ENCODE assay signal across 21 cellular contexts in the genomic region with DNA sequence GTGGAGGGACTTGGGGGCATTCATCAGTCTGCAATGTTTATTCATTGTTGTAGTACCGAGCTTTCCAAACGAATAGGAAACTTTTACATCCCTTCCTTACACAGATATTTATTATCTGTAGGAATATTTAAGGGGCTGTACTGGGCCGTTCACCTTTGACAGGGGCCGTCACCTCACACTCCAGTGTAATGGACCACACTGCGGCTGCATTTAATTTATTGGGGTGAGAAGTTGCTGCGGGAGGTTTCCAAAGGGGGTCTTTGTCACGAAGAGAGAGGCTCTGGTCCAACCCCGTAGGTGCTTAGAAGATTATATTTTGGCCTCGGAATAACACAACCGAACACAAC.
DNase-seq lines count a peak whose midpoint lies in the region; ATAC-seq and TF ChIP-seq lines count a peak whose summit lies in the region.
"Had no signal": no experiment of that assay in that cellular context is flagged by ENCODE, and none has a peak within 500 bp of the region (broad histone marks: within the 10 kb centered on the region; RNA-seq: fewer than 3 reads in every experiment).

No MANE protein-coding gene starts in this region.

- peaks cover 13% of the 10 kb centered on the region for H3K9me3 Mint-ChIP-seq in glutamatergic neuron (ENCODE audit: unreplicated experiment)

- H3K4me3 ChIP-seq in DOHH2 (ENCODE audit: low read length) (peak overlapping the region; percentile 59), OCI-LY7 (ENCODE audit: low read depth, low read length, poor library complexity, severe bottlenecking) (no peak overlapping the region), heart left ventricle (no peak overlapping the region)
- H3K4me3 ChIP-seq: BLaER1, upper lobe of left lung had no signal

- ATAC-seq in GM21526 (IDR thresholded peaks at IDR 0.05; ENCODE audit: low FRiP score, unreplicated experiment) (no peak), heart left ventricle (no peak)
- ATAC-seq: effector memory CD8-positive, alpha-beta T cell; stimulated activated naive CD8-positive, alpha-beta T cell treated with anti-CD3 and anti-CD28 coated beads, Interleukin-15, Interleukin-2, amounts not matched to agents 100 U/mL and 50 U/mL, for 24 hours had no signal

- H3K4me2 ChIP-seq in DOHH2 (ENCODE audit: low read length) (peak overlapping the region; percentile 37), OCI-LY7 (ENCODE audit: low read length) (peak overlapping the region; percentile 85; the same call in 1 of the 2 replicates)
- H3K4me2 ChIP-seq: BLaER1 had no signal

- H3K79me2 ChIP-seq in DOHH2 (ENCODE audit: control insufficient read depth, low read length), result no peaks in the 10 kb centered on the region
- H3K79me2 ChIP-seq in OCI-LY7 (ENCODE audit: insufficient read depth, low read depth, low read length), result no peaks in the 10 kb centered on the region

- no peaks in the 10 kb centered on the region for H3F3A ChIP-seq in DOHH2 (ENCODE audit: control insufficient read depth, insufficient read depth)

- H2AFZ ChIP-seq in OCI-LY7 (ENCODE audit: low read length), result no peak overlapping the region

- peak overlapping the region; percentile 83 for H3K4me3 Mint-ChIP-seq in glutamatergic neuron (ENCODE audit: unreplicated experiment)

- H3K27ac ChIP-seq in DOHH2 (ENCODE audit: low read depth, low read length) (no peak overlapping the region), OCI-LY7 (ENCODE audit: low read depth, low read length, poor library complexity, severe bottlenecking) (no peak overlapping the region), heart left ventricle (no peak overlapping the region)
- H3K27ac ChIP-seq: BLaER1, upper lobe of left lung had no signal

- H3K27me3 Mint-ChIP-seq in glutamatergic neuron (ENCODE audit: unreplicated experiment), result peaks cover 10% of the 10 kb centered on the region

- TF ChIP-seq POLR2A in heart left ventricle (IDR thresholded peaks at IDR 0.05), result no peak

- no peaks in the 10 kb centered on the region for H4K20me1 ChIP-seq in DOHH2 (ENCODE audit: control insufficient read depth, insufficient read depth, low read depth, low read length)
- H4K20me1 ChIP-seq in OCI-LY7 (ENCODE audit: insufficient read depth, low read length), result no peaks in the 10 kb centered on the region

- TF ChIP-seq CTCF in DOHH2 (IDR thresholded peaks at IDR 0.05; ENCODE audit: low read depth, low read length, poor library complexity, severe bottlenecking) (no peak), OCI-LY7 (conservative IDR thresholded peaks at IDR 0.05; ENCODE audit: low read length) (no peak), glutamatergic neuron (IDR thresholded peaks at IDR 0.05; ENCODE audit: partially characterized antibody, unreplicated experiment) (no peak), heart left ventricle (IDR thresholded peaks at IDR 0.05) (no peak)

- H3K4me1 ChIP-seq in DOHH2 (ENCODE audit: control insufficient read depth, low read length) (peaks cover 20% of the 10 kb centered on the region), OCI-LY7 (ENCODE audit: insufficient read depth, low read length, poor library complexity, severe bottlenecking) (peaks cover 16% of the 10 kb centered on the region), heart left ventricle (peaks cover 0 to 42% (median 4%) of the 10 kb centered on the region in 12 donors)
- H3K4me1 ChIP-seq: BLaER1 had no signal

- intact Hi-C loops in OCI-LY7 (cut with micrococcal nuclease; ENCODE audit: unreplicated experiment), result loop anchor here (5.0 kb wide), 1 partner anchor 1001 kb away; the partner anchor contains the start of gene SKAP2
- intact Hi-C loops in heart left ventricle (cut with DNase I), result loop anchor here in 4 of 10 donors (10.0 kb wide), 3 partner anchors 1294 to 1314 kb away; partner anchors contain the start of genes HOXA9 (in 2 of the 4), HOXA10 (in 1 of the 4), HOXA3 (in 1 of the 4) and HOXA7 (in 1 of the 4)

- DNase-seq in DMS53 (lab: John Stamatoyannopoulos, UW) (peak; percentile 32), DMS53 treated with DMSO at 0.1 percent for 48 hours (lab: John Stamatoyannopoulos, UW; ENCODE audit: unreplicated experiment) (no peak), OCI-LY7 (ENCODE audit: low spot score) (no peak), glutamatergic neuron (no peak), heart left ventricle (no peak), mucosa of gallbladder (ENCODE audit: low spot score) (no peak)
- DNase-seq: 8988T; activated CD8-positive, alpha-beta memory T cell treated with anti-CD3 and anti-CD28 coated beads for 24 hours; activated gamma-delta T cell treated with Interleukin-2 at 50 U/mL for 16 hours; aorta; effector memory CD8-positive, alpha-beta T cell; hypothalamus; kidney glomerular epithelial cell; midbrain; NCI-H1930; NCI-H748 treated with DMSO at 0.1 percent for 48 hours; stimulated activated naive CD8-positive, alpha-beta T cell treated with anti-CD3 and anti-CD28 coated beads, Interleukin-15, Interleukin-2, amounts not matched to agents 100 U/mL and 50 U/mL, for 24 hours had no signal

- H3K27me3 ChIP-seq in DOHH2 (ENCODE audit: control insufficient read depth, low read length) (peaks cover 19% of the 10 kb centered on the region), heart left ventricle (peaks cover 72 to 100% (median 98%) of the 10 kb centered on the region in 9 donors)

- BruUV-seq in OCI-LY7 (replicated peaks; lab: Mats Ljungman, UMichigan), result no TSS peak

- H3K9me2 ChIP-seq in DOHH2 (replicated peaks; ENCODE audit: control insufficient read depth, low read length), result no peaks in the 10 kb centered on the region
- H3K9me2 ChIP-seq in OCI-LY7 (ENCODE audit: insufficient read depth, low read length), result no peaks in the 10 kb centered on the region

- H3K36me3 ChIP-seq in DOHH2 (ENCODE audit: control insufficient read depth, low read length) (no peaks in the 10 kb centered on the region), OCI-LY7 (ENCODE audit: insufficient read depth, low read length) (no peaks in the 10 kb centered on the region), heart left ventricle (no peaks in the 10 kb centered on the region)
- H3K36me3 ChIP-seq: BLaER1, upper lobe of left lung had no signal

- POLR2A ChIA-PET in OCI-LY7 (lab: Charles Lee), result no interaction called here

- peak overlapping the region; percentile 14 for H3K27ac Mint-ChIP-seq in glutamatergic neuron (ENCODE audit: unreplicated experiment)

- H3K9me3 ChIP-seq in DOHH2 (ENCODE audit: control insufficient read depth, insufficient read depth, low read length), result peaks cover 20% of the 10 kb centered on the region
- H3K9me3 ChIP-seq in OCI-LY7 (ENCODE audit: low read length), result no peaks in the 10 kb centered on the region
- H3K9me3 ChIP-seq in heart left ventricle, result peaks cover 0 to 8% (median 0%) of the 10 kb centered on the region in 12 donors

- no peaks in the 10 kb centered on the region for H3K36me3 Mint-ChIP-seq in glutamatergic neuron (ENCODE audit: unreplicated experiment)

- 7 to 13% (median 9%) methylated on average over 10 of the region's 10 CpGs for WGBS in heart left ventricle, 4 donors

- H3K4me1 Mint-ChIP-seq in glutamatergic neuron (ENCODE audit: low read depth, unreplicated experiment), result peaks cover 52% of the 10 kb centered on the region

- CTCF ChIA-PET in OCI-LY7 (lab: Charles Lee; ENCODE audit: unreplicated experiment), result no interaction called here
